ENCODE assay signal across 16 cellular contexts in the genomic region with DNA sequence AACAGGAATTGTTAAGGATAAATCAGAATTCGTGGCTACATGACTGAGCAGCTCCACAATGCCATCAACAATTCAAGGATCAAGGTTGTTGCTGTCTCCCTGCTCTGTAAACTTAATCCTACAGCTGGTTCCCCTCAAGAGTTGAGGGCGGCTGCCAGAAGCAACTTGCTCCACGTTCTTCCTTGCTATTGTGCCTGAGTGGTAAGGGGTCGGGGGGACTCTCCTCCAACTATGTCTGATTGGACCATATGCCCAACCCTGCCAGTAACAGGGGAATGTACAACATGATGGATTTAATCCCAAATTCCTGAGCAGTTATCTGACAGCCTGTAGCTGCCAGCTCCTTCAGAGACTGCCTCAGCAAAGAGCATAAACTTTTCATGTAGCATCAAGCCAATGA. TPM values are rescaled to one million over a fixed set of nuclear protein-coding genes. Genes with fewer than 3 reads are reported as not detected.
DNase-seq lines count a peak whose midpoint lies in the region; ATAC-seq and TF ChIP-seq lines count a peak whose summit lies in the region.
"Had no signal": no experiment of that assay in that cellular context is flagged by ENCODE, and none has a peak within 500 bp of the region (broad histone marks: within the 10 kb centered on the region; RNA-seq: fewer than 3 reads in every experiment).

No MANE protein-coding gene starts in this region.

- no peaks in the 10 kb centered on the region for H3K36me3 Mint-ChIP-seq in MCF 10A (ENCODE audit: insufficient read depth, unreplicated experiment)
- H3K36me3 Mint-ChIP-seq: CD8-positive, alpha-beta T cell had no signal

- H3K27me3 ChIP-seq in left ventricle myocardium inferior (ENCODE audit: low read depth) (no peaks in the 10 kb centered on the region), MG63 (no peaks in the 10 kb centered on the region)
- H3K27me3 ChIP-seq: BLaER1 treated with 17β-estradiol and CSF1 and Interleukin-3, amounts not matched to agents 10 nM and 100 nM had no signal

- H3K27ac ChIP-seq in left ventricle myocardium inferior (replicated peaks): peak overlapping the region; percentile 87
- H3K27ac ChIP-seq: BLaER1 treated with 17β-estradiol and CSF1 and Interleukin-3, amounts not matched to agents 10 nM and 100 nM had no signal

- CTCF ChIA-PET in MCF 10A (lab: Yijun Ruan, JAX): no interaction called here

- H3K9me3 Mint-ChIP-seq in MCF 10A (ENCODE audit: unreplicated experiment): no peaks in the 10 kb centered on the region
- H3K9me3 Mint-ChIP-seq: CD8-positive, alpha-beta T cell had no signal

- H3K4me1 ChIP-seq in left ventricle myocardium inferior: peaks cover 25% of the 10 kb centered on the region
- H3K4me1 ChIP-seq: BLaER1 treated with 17β-estradiol and CSF1 and Interleukin-3, amounts not matched to agents 10 nM and 100 nM had no signal

- H3K36me3 ChIP-seq in left ventricle myocardium inferior: no peaks in the 10 kb centered on the region
- no peaks in the 10 kb centered on the region for H3K36me3 ChIP-seq in MG63
- H3K36me3 ChIP-seq: BLaER1 treated with 17β-estradiol and CSF1 and Interleukin-3, amounts not matched to agents 10 nM and 100 nM had no signal

- TF ChIP-seq CTCF in left ventricle myocardium inferior (IDR thresholded peaks at IDR 0.05; ENCODE audit: borderline replicate concordance): no peak
- no peak for TF ChIP-seq CTCF in fibroblast of pulmonary artery (IDR thresholded peaks at IDR 0.05; ENCODE audit: low read length, missing control alignments)
- TF ChIP-seq CTCF in MCF 10A (IDR thresholded peaks at IDR 0.05; ENCODE audit: unreplicated experiment): no peak

- H3K4me1 Mint-ChIP-seq in MCF 10A (ENCODE audit: insufficient read depth, unreplicated experiment): no peaks in the 10 kb centered on the region
- H3K4me1 Mint-ChIP-seq: B cell, H9 had no signal

- H3K27ac Mint-ChIP-seq in MCF 10A (ENCODE audit: low read depth, unreplicated experiment): no peak overlapping the region
- H3K27ac Mint-ChIP-seq: B cell; CD8-positive, alpha-beta T cell; H9 had no signal

- BruUV-seq in MCF 10A (replicated peaks; lab: Mats Ljungman, UMichigan): no TSS peak

- no peak overlapping the region for H3K4me3 Mint-ChIP-seq in MCF 10A (ENCODE audit: unreplicated experiment)
- H3K4me3 Mint-ChIP-seq: B cell; CD8-positive, alpha-beta T cell; H9 had no signal

- H3K27me3 Mint-ChIP-seq in MCF 10A (ENCODE audit: insufficient read depth, unreplicated experiment): no peaks in the 10 kb centered on the region

- H3K9me3 ChIP-seq in left ventricle myocardium inferior (replicated peaks) (no peaks in the 10 kb centered on the region), MG63 (no peaks in the 10 kb centered on the region; the same call in 1 of the 2 replicates)
- H3K9me3 ChIP-seq: BLaER1 treated with 17β-estradiol and CSF1 and Interleukin-3, amounts not matched to agents 10 nM and 100 nM had no signal

- DNase-seq in left ventricle myocardium inferior: no peak
- DNase-seq in Right ventricle myocardium inferior (ENCODE audit: missing footprints): no peak
- peak; percentile 54 for DNase-seq in MG63
- DNase-seq in fibroblast of pulmonary artery (ENCODE audit: low read depth): peak; percentile 35
- DNase-seq in activated gamma-delta T cell (lab: John Stamatoyannopoulos, UW): no peak
- no peak for DNase-seq in MCF 10A (ENCODE audit: unreplicated experiment)
- DNase-seq in NCI-H128 (lab: John Stamatoyannopoulos, UW; ENCODE audit: unreplicated experiment): no peak
- DNase-seq: 8988T; Calu3; CD8-positive, alpha-beta T cell; DMS79 treated with DMSO at 0.1 percent for 48 hours; GF-D8; H9 had no signal

- intact Hi-C loops in left ventricle myocardium inferior (cut with micrococcal nuclease) (no loop called here), Right ventricle myocardium inferior (cut with DNase I) (no loop called here), MCF 10A (cut with micrococcal nuclease) (no loop called here)

- no peak overlapping the region for H3K4me3 ChIP-seq in left ventricle myocardium inferior
- no peak overlapping the region for H3K4me3 ChIP-seq in MG63
- no peak overlapping the region for H3K4me3 ChIP-seq in fibroblast of pulmonary artery (replicated peaks; ENCODE audit: low read depth, low read length)
- H3K4me3 ChIP-seq: BLaER1 treated with 17β-estradiol and CSF1 and Interleukin-3, amounts not matched to agents 10 nM and 100 nM had no signal

- ATAC-seq in Right ventricle myocardium inferior: no peak
- ATAC-seq: CD8-positive, alpha-beta T cell had no signal

- POLR2A ChIA-PET in MCF 10A (lab: Yijun Ruan, JAX): interaction anchor here (1.1 kb wide), 1 partner anchor 11 kb away, joined by 3 read pairs; no protein-coding TSS in a partner anchor

RNA-seq across cellular contexts. Expression of gene MECOM, which starts 37.9 kb away (rescaled TPM):
- 18.1 TPM for total RNA-seq in left ventricle myocardium inferior
- 20.0 TPM for total RNA-seq in Right ventricle myocardium inferior
- total RNA-seq in MG63 (2014; rRNA removed; shearing (Covaris generic); ENCODE audit: low replicate concordance): 1.2 and 1.4 TPM in 2 replicates
- total RNA-seq in MCF 10A (2022): 5.2 and 7.1 TPM in 2 replicates
- total RNA-seq: A673; CD8-positive, alpha-beta T cell had no signal

Comparison
In these comparisons a context has a peak if more than half of its experiments do, and no peak if none do; other contexts are left out.
1. DNase-seq: peak in MG63 (single experiment) and fibroblast of pulmonary artery (single experiment); none in left ventricle myocardium inferior (single experiment), Right ventricle myocardium inferior (single experiment), activated gamma-delta T cell (single experiment), MCF 10A (single experiment) and NCI-H128 (single experiment).